ENCODE assay signal across 10 cellular contexts in the genomic region with DNA sequence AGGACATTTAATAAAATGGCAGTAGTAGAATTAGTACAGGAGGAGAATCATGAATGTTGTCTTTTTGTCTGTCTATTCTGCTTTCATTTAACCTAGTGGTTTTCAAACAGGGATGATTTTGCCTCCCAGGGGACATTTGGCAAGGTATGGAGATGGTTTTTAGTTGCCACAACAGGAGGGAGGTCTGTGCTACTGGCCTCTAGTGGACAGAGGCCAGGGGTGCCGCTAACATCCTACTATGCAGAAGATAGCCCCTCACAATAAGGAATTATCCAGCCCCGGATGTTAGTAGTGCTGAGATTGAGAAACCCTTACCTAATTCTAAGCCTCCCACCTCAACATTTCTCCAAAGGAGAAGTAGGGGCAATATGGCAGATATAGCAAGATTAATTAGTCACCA. TPM values are rescaled to one million over a fixed set of nuclear protein-coding genes. Genes with fewer than 3 reads are reported as not detected.
DNase-seq lines count a peak whose midpoint lies in the region; ATAC-seq and TF ChIP-seq lines count a peak whose summit lies in the region.
"Had no signal": no experiment of that assay in that cellular context is flagged by ENCODE, and none has a peak within 500 bp of the region (broad histone marks: within the 10 kb centered on the region; RNA-seq: fewer than 3 reads in every experiment).

No MANE protein-coding gene starts in this region.

- CTCF ChIA-PET in HEK293T (lab: Yijun Ruan, JAX), result no interaction called here
- CTCF ChIA-PET in WTC11 (lab: Charles Lee), result interaction anchor here (1.9 kb wide), 1 partner anchor 17 kb away, joined by 7 read pairs; no protein-coding TSS in a partner anchor

- no peaks in the 10 kb centered on the region for H3K27me3 Mint-ChIP-seq in WTC11 (ENCODE audit: low read depth)

- no peak for TF ChIP-seq POLR2A in gastroesophageal sphincter (IDR thresholded peaks at IDR 0.05)

- H3K4me3 ChIP-seq in lower lobe of right lung, result no peak overlapping the region
- no peak overlapping the region for H3K4me3 ChIP-seq in gastroesophageal sphincter
- H3K4me3 ChIP-seq: left lung had no signal

- peaks cover 83% of the 10 kb centered on the region for H3K36me3 ChIP-seq in lower lobe of right lung
- H3K36me3 ChIP-seq in gastroesophageal sphincter, result peaks cover 3 to 98% of the 10 kb centered on the region in 2 donors

- H3K27ac ChIP-seq in lower lobe of right lung (no peak overlapping the region), gastroesophageal sphincter (no peak overlapping the region)
- H3K27ac ChIP-seq: left lung had no signal

- H3K27me3 ChIP-seq in lower lobe of right lung (ENCODE audit: low read depth), result no peaks in the 10 kb centered on the region
- H3K27me3 ChIP-seq in gastroesophageal sphincter, result no peaks in the 10 kb centered on the region
- H3K27me3 ChIP-seq: left lung had no signal

- H3K4me1 Mint-ChIP-seq in WTC11, result peaks cover 2% of the 10 kb centered on the region; the same call in 1 of the 2 replicates

- H3K27ac Mint-ChIP-seq in WTC11, result no peak overlapping the region

- H3K4me1 ChIP-seq in lower lobe of right lung (no peaks in the 10 kb centered on the region), gastroesophageal sphincter (no peaks in the 10 kb centered on the region)
- H3K4me1 ChIP-seq: left lung had no signal

- peak; percentile 4 for DNase-seq in COLO668 (lab: John Stamatoyannopoulos, UW; ENCODE audit: unreplicated experiment)
- DNase-seq in HEK293T (ENCODE audit: extremely low spot score), result peak; percentile 21
- peak; percentile 42 for DNase-seq in WTC11 (ENCODE audit: low spot score)
- no peak for DNase-seq in lower lobe of right lung
- DNase-seq in activated effector memory CD4-positive, alpha-beta T cell treated with Interleukin-2 at 50 U/mL for 16 hours, result no peak
- DNase-seq: left lung; stimulated activated CD4-positive, alpha-beta T cell treated with anti-CD3 and anti-CD28 coated beads, Interleukin-4, amount 100 ng/mL, for 1 hour had no signal

- peaks cover 9% of the 10 kb centered on the region for H3K9me3 Mint-ChIP-seq in WTC11

- 71 to 83% methylated on average over 1 to 2 of the region's 2 CpGs for WGBS in gastroesophageal sphincter (ENCODE audit: low coverage in 1 of 2), 2 donors

- ATAC-seq in WTC11 (peak; percentile 93), lower lobe of right lung (peak in 1 of 2 donors; percentile 32), HG02884 (IDR thresholded peaks at IDR 0.05; ENCODE audit: unreplicated experiment) (no peak), GM19324 (IDR thresholded peaks at IDR 0.05; ENCODE audit: low FRiP score, unreplicated experiment) (no peak), gastroesophageal sphincter (no peak)
- ATAC-seq: left lung had no signal

- intact Hi-C loops in lower lobe of right lung (cut with DNase I), result no loop called here

- POLR2A ChIA-PET in HEK293T (lab: Yijun Ruan, JAX) (no interaction called here), WTC11 (lab: Charles Lee) (no interaction called here)

- peaks cover 57% of the 10 kb centered on the region for H3K36me3 Mint-ChIP-seq in WTC11

- no peak overlapping the region for H3K4me3 Mint-ChIP-seq in WTC11

- H3K9me3 ChIP-seq in lower lobe of right lung (no peaks in the 10 kb centered on the region), gastroesophageal sphincter (peaks cover 0 to 7% (median 0%) of the 10 kb centered on the region in 3 donors)

- no peak; the same call in 1 of the 2 replicates for TF ChIP-seq CTCF in WTC11 (IDR thresholded peaks at IDR 0.05)
- peak; percentile 23 for TF ChIP-seq CTCF in lower lobe of right lung (IDR thresholded peaks at IDR 0.05)
- TF ChIP-seq CTCF in gastroesophageal sphincter (IDR thresholded peaks at IDR 0.05), result no peak

- no peak for TF ChIP-seq EP300 in gastroesophageal sphincter (IDR thresholded peaks at IDR 0.05)

TF ChIP-seq in HEK293T, 16 proteins besides CTCF, POLR2A, EP300 and RAD21:
- TF ChIP-seq ZNF384 (IDR thresholded peaks at IDR 0.05) (no peak), FOXA1 (IDR thresholded peaks at IDR 0.05) (no peak), ARNT (IDR thresholded peaks at IDR 0.05) (no peak), HDGF (IDR thresholded peaks at IDR 0.05; ENCODE audit: borderline replicate concordance) (no peak), FOXK2 (IDR thresholded peaks at IDR 0.05) (no peak), FOXM1 (IDR thresholded peaks at IDR 0.05; ENCODE audit: borderline replicate concordance) (no peak), L3MBTL2 (conservative IDR thresholded peaks at IDR 0.05) (no peak), NFRKB (IDR thresholded peaks at IDR 0.05) (no peak), ELF4 (IDR thresholded peaks at IDR 0.05) (no peak), BHLHE40 (IDR thresholded peaks at IDR 0.05; ENCODE audit: borderline replicate concordance) (no peak), SUZ12 (IDR thresholded peaks at IDR 0.05) (no peak), TARDBP (IDR thresholded peaks at IDR 0.05) (no peak), CTBP1 (IDR thresholded peaks at IDR 0.05; ENCODE audit: borderline replicate concordance) (no peak), LEF1 (IDR thresholded peaks at IDR 0.05; ENCODE audit: borderline replicate concordance) (no peak), SP1 (IDR thresholded peaks at IDR 0.05) (no peak)
- TF ChIP-seq, protein P1, sequence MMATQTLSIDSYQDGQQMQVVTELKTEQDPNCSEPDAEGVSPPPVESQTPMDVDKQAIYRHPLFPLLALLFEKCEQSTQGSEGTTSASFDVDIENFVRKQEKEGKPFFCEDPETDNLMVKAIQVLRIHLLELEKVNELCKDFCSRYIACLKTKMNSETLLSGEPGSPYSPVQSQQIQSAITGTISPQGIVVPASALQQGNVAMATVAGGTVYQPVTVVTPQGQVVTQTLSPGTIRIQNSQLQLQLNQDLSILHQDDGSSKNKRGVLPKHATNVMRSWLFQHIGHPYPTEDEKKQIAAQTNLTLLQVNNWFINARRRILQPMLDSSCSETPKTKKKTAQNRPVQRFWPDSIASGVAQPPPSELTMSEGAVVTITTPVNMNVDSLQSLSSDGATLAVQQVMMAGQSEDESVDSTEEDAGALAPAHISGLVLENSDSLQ (IDR thresholded peaks at IDR 0.05), result no peak

TF ChIP-seq in WTC11, 78 proteins besides CTCF, POLR2A, EP300 and RAD21 (continues in another document):
- no peak for TF ChIP-seq CREB1 (CRISPR knock-in tag; IDR thresholded peaks at IDR 0.05)
- no peak for TF ChIP-seq NFATC4 (CRISPR knock-in tag; IDR thresholded peaks at IDR 0.05)
- TF ChIP-seq, protein P2, sequence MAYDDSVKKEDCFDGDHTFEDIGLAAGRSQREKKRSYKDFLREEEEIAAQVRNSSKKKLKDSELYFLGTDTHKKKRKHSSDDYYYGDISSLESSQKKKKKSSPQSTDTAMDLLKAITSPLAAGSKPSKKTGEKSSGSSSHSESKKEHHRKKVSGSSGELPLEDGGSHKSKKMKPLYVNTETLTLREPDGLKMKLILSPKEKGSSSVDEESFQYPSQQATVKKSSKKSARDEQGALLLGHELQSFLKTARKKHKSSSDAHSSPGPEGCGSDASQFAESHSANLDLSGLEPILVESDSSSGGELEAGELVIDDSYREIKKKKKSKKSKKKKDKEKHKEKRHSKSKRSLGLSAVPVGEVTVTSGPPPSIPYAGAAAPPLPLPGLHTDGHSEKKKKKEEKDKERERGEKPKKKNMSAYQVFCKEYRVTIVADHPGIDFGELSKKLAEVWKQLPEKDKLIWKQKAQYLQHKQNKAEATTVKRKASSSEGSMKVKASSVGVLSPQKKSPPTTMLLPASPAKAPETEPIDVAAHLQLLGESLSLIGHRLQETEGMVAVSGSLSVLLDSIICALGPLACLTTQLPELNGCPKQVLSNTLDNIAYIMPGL (CRISPR knock-in tag; IDR thresholded peaks at IDR 0.05), result no peak
- TF ChIP-seq OVOL2 (CRISPR knock-in tag; IDR thresholded peaks at IDR 0.05; ENCODE audit: borderline replicate concordance), result no peak
- TF ChIP-seq, protein P3, sequence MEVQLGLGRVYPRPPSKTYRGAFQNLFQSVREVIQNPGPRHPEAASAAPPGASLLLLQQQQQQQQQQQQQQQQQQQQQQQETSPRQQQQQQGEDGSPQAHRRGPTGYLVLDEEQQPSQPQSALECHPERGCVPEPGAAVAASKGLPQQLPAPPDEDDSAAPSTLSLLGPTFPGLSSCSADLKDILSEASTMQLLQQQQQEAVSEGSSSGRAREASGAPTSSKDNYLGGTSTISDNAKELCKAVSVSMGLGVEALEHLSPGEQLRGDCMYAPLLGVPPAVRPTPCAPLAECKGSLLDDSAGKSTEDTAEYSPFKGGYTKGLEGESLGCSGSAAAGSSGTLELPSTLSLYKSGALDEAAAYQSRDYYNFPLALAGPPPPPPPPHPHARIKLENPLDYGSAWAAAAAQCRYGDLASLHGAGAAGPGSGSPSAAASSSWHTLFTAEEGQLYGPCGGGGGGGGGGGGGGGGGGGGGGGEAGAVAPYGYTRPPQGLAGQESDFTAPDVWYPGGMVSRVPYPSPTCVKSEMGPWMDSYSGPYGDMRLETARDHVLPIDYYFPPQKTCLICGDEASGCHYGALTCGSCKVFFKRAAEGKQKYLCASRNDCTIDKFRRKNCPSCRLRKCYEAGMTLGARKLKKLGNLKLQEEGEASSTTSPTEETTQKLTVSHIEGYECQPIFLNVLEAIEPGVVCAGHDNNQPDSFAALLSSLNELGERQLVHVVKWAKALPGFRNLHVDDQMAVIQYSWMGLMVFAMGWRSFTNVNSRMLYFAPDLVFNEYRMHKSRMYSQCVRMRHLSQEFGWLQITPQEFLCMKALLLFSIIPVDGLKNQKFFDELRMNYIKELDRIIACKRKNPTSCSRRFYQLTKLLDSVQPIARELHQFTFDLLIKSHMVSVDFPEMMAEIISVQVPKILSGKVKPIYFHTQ (CRISPR knock-in tag; IDR thresholded peaks at IDR 0.05), result no peak
- TF ChIP-seq ZNF138 (CRISPR knock-in tag; conservative IDR thresholded peaks at IDR 0.05), result no peak

RNA-seq across cellular contexts. Expression of a gene that starts 18.3 kb away (rescaled TPM):
- total RNA-seq in WTC11 (2021) (26.2 to 33.7 TPM (median 26.3 TPM) in 3 replicates), lower lobe of right lung (18.2 TPM), gastroesophageal sphincter (10 to 100 TPM; 24.1 to 41.2 (median 31.8) TPM)

RNA-seq across cellular contexts. Expression of a gene that starts 18.6 kb away (rescaled TPM):
- total RNA-seq in WTC11 (2021), result 1.6 to 1.9 TPM (median 1.6 TPM) in 3 replicates
- total RNA-seq in lower lobe of right lung, result 3.3 TPM
- total RNA-seq in gastroesophageal sphincter, result 1 to 10 TPM in 2 of 4 donors, under 1 TPM in 1, not detected in 1; 0.77 to 2.3 (median 1.2) TPM

Comparison
In these comparisons a context has a peak if more than half of its experiments do, and no peak if none do; other contexts are left out.
1. DNase-seq: peak in COLO668 (single experiment), HEK293T (single experiment) and WTC11 (single experiment); none in lower lobe of right lung (single experiment) and activated effector memory CD4-positive, alpha-beta T cell treated with Interleukin-2 at 50 U/mL for 16 hours (single experiment).